17 cellular contexts compared by ENCODE assay signal in the genomic region with DNA sequence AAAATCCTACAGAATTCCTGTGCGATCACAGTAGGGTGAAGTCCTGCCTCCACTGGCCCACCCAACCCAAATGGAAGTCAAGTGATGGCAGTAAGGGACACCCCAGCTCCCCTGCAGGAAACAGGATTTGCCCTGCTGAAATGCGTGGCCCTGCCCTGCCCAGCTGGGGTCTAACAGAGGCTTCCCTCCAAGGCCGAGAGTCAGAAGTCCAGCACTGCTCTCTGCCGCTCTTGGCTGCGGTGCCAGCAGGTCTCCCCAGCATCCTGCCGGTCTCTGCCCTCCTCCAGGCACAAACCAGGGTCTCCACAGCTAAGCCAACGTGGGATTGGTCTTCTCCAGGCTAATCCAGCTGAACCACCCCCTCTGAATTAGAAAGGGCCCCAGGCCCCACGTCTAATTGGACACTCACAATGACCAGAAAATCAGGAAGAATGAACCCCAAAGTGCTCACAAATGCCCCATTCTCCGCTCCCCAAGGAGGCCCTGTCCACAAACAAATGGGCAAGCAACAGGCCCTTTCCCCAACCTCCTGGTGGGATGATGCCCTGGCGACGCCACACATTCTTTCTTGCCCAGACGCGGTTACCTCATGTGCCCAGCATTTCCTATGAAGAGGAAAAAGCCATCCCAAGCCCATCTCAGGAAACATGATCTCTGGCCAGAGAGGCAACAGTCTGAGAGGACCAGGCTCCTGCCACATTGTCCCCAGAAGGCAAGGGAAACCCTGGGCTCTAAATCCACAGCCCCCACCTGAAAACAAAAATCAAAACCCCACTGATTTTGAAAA.
"Had no signal": no experiment of that assay in that cellular context is flagged by ENCODE, and none has a peak within 500 bp of the region (broad histone marks: within the 10 kb centered on the region; RNA-seq: fewer than 3 reads in every experiment).

No MANE protein-coding gene starts in this region.

- H3K36me3 Mint-ChIP-seq: T-cell had no signal

- H3K27ac Mint-ChIP-seq: activated naive CD4-positive, alpha-beta T cell treated with anti-CD3 and anti-CD28 coated beads for 36 hours; activated naive CD8-positive, alpha-beta T cell treated with anti-CD3 and anti-CD28 coated beads, Interleukin-2, amount 50 U/mL, for 24 hours; activated T-helper 17 cell treated with anti-CD3 and anti-CD28 coated beads, Interleukin-2, amount 50 U/mL, for 72 hours; naive thymus-derived CD4-positive, alpha-beta T cell; progenitor cell of endocrine pancreas; stimulated activated naive CD8-positive, alpha-beta T cell treated with anti-CD3 and anti-CD28 coated beads, Interleukin-15, Interleukin-2, amounts not matched to agents 100 ng/mL and 50 ng/mL, for 24 hours; T-cell; type B pancreatic cell had no signal

- H3K27me3 ChIP-seq: ascending aorta, gastroesophageal sphincter, spleen, suprapubic skin had no signal

- H3K27ac ChIP-seq: ascending aorta, gastroesophageal sphincter, spleen, suprapubic skin had no signal

- H3K27me3 Mint-ChIP-seq: activated naive CD8-positive, alpha-beta T cell treated with anti-CD3 and anti-CD28 coated beads, Interleukin-2, amount 50 U/mL, for 24 hours; activated T-helper 17 cell treated with anti-CD3 and anti-CD28 coated beads, Interleukin-2, amount 50 U/mL, for 72 hours; progenitor cell of endocrine pancreas; stimulated activated naive CD8-positive, alpha-beta T cell treated with anti-CD3 and anti-CD28 coated beads, Interleukin-15, Interleukin-2, amounts not matched to agents 100 ng/mL and 50 ng/mL, for 24 hours; T-cell had no signal

- H3K36me3 ChIP-seq: ascending aorta, gastroesophageal sphincter, spleen, suprapubic skin had no signal

- H3K4me3 ChIP-seq: ascending aorta, gastroesophageal sphincter, spleen, suprapubic skin had no signal

- H3K4me1 Mint-ChIP-seq: activated naive CD8-positive, alpha-beta T cell treated with anti-CD3 and anti-CD28 coated beads, Interleukin-2, amount 50 U/mL, for 24 hours; activated T-helper 17 cell treated with anti-CD3 and anti-CD28 coated beads, Interleukin-2, amount 50 U/mL, for 72 hours; naive thymus-derived CD4-positive, alpha-beta T cell; T-cell had no signal

- ATAC-seq: activated CD4-positive, CD25-positive, alpha-beta regulatory T cell treated with anti-CD3 and anti-CD28 coated beads, Interleukin-2, amount 50 U/mL, for 24 hours; activated naive CD8-positive, alpha-beta T cell treated with anti-CD3 and anti-CD28 coated beads, Interleukin-2, amount 50 U/mL, for 24 hours; activated T-helper 17 cell treated with anti-CD3 and anti-CD28 coated beads, Interleukin-2, amount 50 U/mL, for 72 hours; gastroesophageal sphincter; left cardiac atrium; naive thymus-derived CD4-positive, alpha-beta T cell; right cardiac atrium; T-cell had no signal

- H3K4me3 Mint-ChIP-seq: activated naive CD4-positive, alpha-beta T cell treated with anti-CD3 and anti-CD28 coated beads for 36 hours; activated naive CD8-positive, alpha-beta T cell treated with anti-CD3 and anti-CD28 coated beads, Interleukin-2, amount 50 U/mL, for 24 hours; activated T-helper 17 cell treated with anti-CD3 and anti-CD28 coated beads, Interleukin-2, amount 50 U/mL, for 72 hours; naive thymus-derived CD4-positive, alpha-beta T cell; stimulated activated naive CD8-positive, alpha-beta T cell treated with anti-CD3 and anti-CD28 coated beads, Interleukin-15, Interleukin-2, amounts not matched to agents 100 ng/mL and 50 ng/mL, for 24 hours; T-cell; type B pancreatic cell had no signal

- H3K4me1 ChIP-seq: ascending aorta, suprapubic skin had no signal

- H3K9me3 ChIP-seq: ascending aorta, gastroesophageal sphincter, suprapubic skin had no signal

- DNase-seq: activated naive CD4-positive, alpha-beta T cell treated with anti-CD3 and anti-CD28 coated beads for 36 hours; activated naive CD8-positive, alpha-beta T cell treated with anti-CD3 and anti-CD28 coated beads, Interleukin-2, amount 50 U/mL, for 24 hours; erythroblast; left cardiac atrium; naive thymus-derived CD4-positive, alpha-beta T cell; right cardiac atrium; spleen; T-cell; T1000 had no signal
